Comparison of ENCODE assay signal across 8 cellular contexts in genomic region chr21:39125752-39126485, GRCh38. TPM values are rescaled to one million over a fixed set of nuclear protein-coding genes. Genes with fewer than 3 reads are reported as not detected.
DNase-seq lines count a peak whose midpoint lies in the region; ATAC-seq and TF ChIP-seq lines count a peak whose summit lies in the region.

No MANE protein-coding gene starts in this region.

- H3K4me1 ChIP-seq in PC-9 (replicated peaks; ENCODE audit: insufficient read depth): no peaks in the 10 kb centered on the region

- no peaks in the 10 kb centered on the region for H3K36me3 Mint-ChIP-seq in activated naive CD4-positive, alpha-beta T cell treated with anti-CD3 and anti-CD28 coated beads, Interleukin-2, amount 10 ng/mL, durations not matched to agents 7 days and 5 days

- no peak for ATAC-seq in HG03521 (IDR thresholded peaks at IDR 0.05; ENCODE audit: unreplicated experiment)
- no peak for ATAC-seq in GM19397 (IDR thresholded peaks at IDR 0.05; ENCODE audit: unreplicated experiment)

- no peak overlapping the region for H3K4me3 ChIP-seq in MG63
- no peak overlapping the region for H3K4me3 ChIP-seq in PC-9

- H3F3A ChIP-seq in PC-9 (ENCODE audit: insufficient read depth, low read depth): no peaks in the 10 kb centered on the region

- no peaks in the 10 kb centered on the region for H3K79me2 ChIP-seq in PC-9 (ENCODE audit: low read depth)

- BruUV-seq in PC-9 (replicated peaks; lab: Mats Ljungman, UMichigan): no TSS peak

- POLR2A ChIA-PET in PC-9 (lab: Charles Lee; ENCODE audit: unreplicated experiment): interaction anchor here (0.6 kb wide), 1 partner anchor 126 kb away, joined by 3 read pairs; no protein-coding TSS in a partner anchor

- H3K4me1 Mint-ChIP-seq in activated naive CD4-positive, alpha-beta T cell treated with anti-CD3 and anti-CD28 coated beads, Interleukin-2, amount 10 ng/mL, durations not matched to agents 7 days and 5 days: peaks cover 6% of the 10 kb centered on the region

- H3K36me3 ChIP-seq in MG63: no peaks in the 10 kb centered on the region
- H3K36me3 ChIP-seq in PC-9 (ENCODE audit: low read depth): no peaks in the 10 kb centered on the region

- no peak overlapping the region for H3K27ac Mint-ChIP-seq in activated naive CD4-positive, alpha-beta T cell treated with anti-CD3 and anti-CD28 coated beads, Interleukin-2, amount 10 ng/mL, durations not matched to agents 7 days and 5 days

- no peaks in the 10 kb centered on the region for H4K20me1 ChIP-seq in PC-9 (ENCODE audit: insufficient read depth)

- H2AFZ ChIP-seq in PC-9: no peak overlapping the region

- no peak overlapping the region for H3K27ac ChIP-seq in PC-9

- peaks cover 11% of the 10 kb centered on the region for H3K9me3 ChIP-seq in MG63
- H3K9me3 ChIP-seq in PC-9 (ENCODE audit: insufficient read depth, low read depth): no peaks in the 10 kb centered on the region

- H3K4me2 ChIP-seq in PC-9: no peak overlapping the region

- no peaks in the 10 kb centered on the region for H3K9me3 Mint-ChIP-seq in activated naive CD4-positive, alpha-beta T cell treated with anti-CD3 and anti-CD28 coated beads, Interleukin-2, amount 10 ng/mL, durations not matched to agents 7 days and 5 days

- DNase-seq in GM03348 (ENCODE audit: low spot score) (peak; percentile 80), MG63 (peak; percentile 53), PC-9 (peak; percentile 43 to 46), ecto neural progenitor cell (ENCODE audit: low spot score) (peak; percentile 66), lung microvascular endothelial cell (ENCODE audit: low read depth in 2 of 2) (peak; percentile 76 to 86)
- no peak for DNase-seq in activated naive CD4-positive, alpha-beta T cell treated with anti-CD3 and anti-CD28 coated beads, Interleukin-2, amount 10 ng/mL, durations not matched to agents 7 days and 5 days

- H3K27me3 Mint-ChIP-seq in activated naive CD4-positive, alpha-beta T cell treated with anti-CD3 and anti-CD28 coated beads, Interleukin-2, amount 10 ng/mL, durations not matched to agents 7 days and 5 days: peaks cover 6% of the 10 kb centered on the region

- H3K4me3 Mint-ChIP-seq in activated naive CD4-positive, alpha-beta T cell treated with anti-CD3 and anti-CD28 coated beads, Interleukin-2, amount 10 ng/mL, durations not matched to agents 7 days and 5 days: no peak overlapping the region

- H3K9me2 ChIP-seq in PC-9 (ENCODE audit: insufficient read depth): no peaks in the 10 kb centered on the region

- H3K27me3 ChIP-seq in MG63 (no peaks in the 10 kb centered on the region), PC-9 (ENCODE audit: insufficient read depth, low read depth) (no peaks in the 10 kb centered on the region)

- CTCF ChIA-PET in PC-9 (lab: Charles Lee): interaction anchor here (0.6 to 1.0 kb wide), 2 partner anchors 92 to 126 kb away, joined by 3 read pairs; no protein-coding TSS in a partner anchor
- CTCF ChIA-PET in activated naive CD4-positive, alpha-beta T cell treated with anti-CD3 and anti-CD28 coated beads, Interleukin-2, amount 10 ng/mL, durations not matched to agents 7 days and 5 days (lab: Charles Lee): interaction anchor here (1.0 to 2.1 kb wide), 6 partner anchors 12 to 457 kb away, joined by 3 to 10 read pairs (median 4); no protein-coding TSS in a partner anchor

- peak; percentile 63; the same call in 1 of the 2 replicates for TF ChIP-seq CTCF in PC-9 (conservative IDR thresholded peaks at IDR 0.05)

- intact Hi-C loops in PC-9 (cut with micrococcal nuclease; ENCODE audit: unreplicated experiment): loop anchor here (1.0 to 5.0 kb wide), 4 partner anchors 104 to 392 kb away; partner anchors contain the start of gene ETS2

RNA-seq across cellular contexts. Expression of gene PSMG1, which starts 57.3 kb away (rescaled TPM):
- 248 and 252 TPM in 2 replicates for total RNA-seq in MG63 (2014; rRNA removed; shearing (Covaris generic); ENCODE audit: low replicate concordance)
- total RNA-seq in PC-9 (2021) (20.4 and 29.0 TPM in 2 replicates), lung microvascular endothelial cell (57.3 and 58.9 TPM in 2 replicates)
